ENCODE assay signal across 26 cellular contexts in the genomic region with DNA sequence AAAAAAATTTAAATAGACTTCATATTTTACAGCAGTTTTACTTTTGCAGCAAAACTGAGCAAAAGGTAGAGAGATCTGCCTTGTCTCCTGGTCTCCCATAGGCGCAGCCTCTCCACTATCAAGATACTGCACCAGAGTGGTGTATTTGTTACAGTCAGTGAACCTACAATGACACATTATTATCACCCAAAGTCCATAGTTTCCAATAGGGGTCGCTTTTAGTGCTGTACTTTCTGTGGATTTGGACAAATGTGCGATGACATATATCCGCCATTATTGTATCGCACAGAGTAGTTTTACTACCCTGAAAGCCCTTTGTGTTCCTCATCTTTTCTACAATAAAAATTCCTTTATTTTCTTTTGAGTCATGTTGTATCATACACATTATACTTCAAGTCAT.
"Had no signal": no experiment of that assay in that cellular context is flagged by ENCODE, and none has a peak within 500 bp of the region (broad histone marks: within the 10 kb centered on the region; RNA-seq: fewer than 3 reads in every experiment).

No MANE protein-coding gene starts in this region.

- H3K36me3 Mint-ChIP-seq: IgD-negative memory B cell, T-cell had no signal

- H3K4me1 Mint-ChIP-seq: IgD-negative memory B cell, T-cell had no signal

- ATAC-seq: HepG2, K562, Panc1, Right ventricle myocardium inferior, T-cell had no signal

- H3K4me3 ChIP-seq: K562, MG63, SJCRH30 had no signal

- DNase-seq: Kasumi-1, MG63, NCI-H1092 treated with DMSO at 0.1 percent for 48 hours, NCI-H1436, NCI-H187, NCI-H2029, NCI-H2081 treated with DMSO at 0.1 percent for 48 hours, NCI-H2171, NCI-H226, NCI-H446, NCI-H510A, NCI-H524 treated with DMSO at 0.1 percent for 48 hours, NCI-H69, NCI-H774, SHP77 treated with DMSO at 0.1 percent for 48 hours, SJCRH30, SK-N-SH, SW 1271, T-cell had no signal

- H3K27me3 Mint-ChIP-seq: IgD-negative memory B cell, T-cell had no signal

- H3K4me3 Mint-ChIP-seq: IgD-negative memory B cell; T-cell; T-helper 1 cell treated with Interleukin-12 subunit alpha and Interleukin-12 subunit beta and Interleukin-4 antibody, amounts not matched to agents 30 μg/mL and 1 μg/mL, for 36 hours had no signal

- H3K27me3 ChIP-seq: MG63, SJCRH30 had no signal

- H3K27ac ChIP-seq: KMS-11, SJCRH30 had no signal

- H3K36me3 ChIP-seq: MG63, SJCRH30 had no signal

- H3K9me3 Mint-ChIP-seq: IgD-negative memory B cell had no signal

- H3K27ac Mint-ChIP-seq: IgD-negative memory B cell; T-cell; T-helper 1 cell treated with Interleukin-12 subunit alpha and Interleukin-12 subunit beta and Interleukin-4 antibody, amounts not matched to agents 30 μg/mL and 1 μg/mL, for 36 hours had no signal

- H3K9me3 ChIP-seq: MG63, SJCRH30, SK-N-SH had no signal

- H3K4me1 ChIP-seq: SJCRH30 had no signal
